Comparison of ENCODE assay signal across 9 cellular contexts in the genomic region with DNA sequence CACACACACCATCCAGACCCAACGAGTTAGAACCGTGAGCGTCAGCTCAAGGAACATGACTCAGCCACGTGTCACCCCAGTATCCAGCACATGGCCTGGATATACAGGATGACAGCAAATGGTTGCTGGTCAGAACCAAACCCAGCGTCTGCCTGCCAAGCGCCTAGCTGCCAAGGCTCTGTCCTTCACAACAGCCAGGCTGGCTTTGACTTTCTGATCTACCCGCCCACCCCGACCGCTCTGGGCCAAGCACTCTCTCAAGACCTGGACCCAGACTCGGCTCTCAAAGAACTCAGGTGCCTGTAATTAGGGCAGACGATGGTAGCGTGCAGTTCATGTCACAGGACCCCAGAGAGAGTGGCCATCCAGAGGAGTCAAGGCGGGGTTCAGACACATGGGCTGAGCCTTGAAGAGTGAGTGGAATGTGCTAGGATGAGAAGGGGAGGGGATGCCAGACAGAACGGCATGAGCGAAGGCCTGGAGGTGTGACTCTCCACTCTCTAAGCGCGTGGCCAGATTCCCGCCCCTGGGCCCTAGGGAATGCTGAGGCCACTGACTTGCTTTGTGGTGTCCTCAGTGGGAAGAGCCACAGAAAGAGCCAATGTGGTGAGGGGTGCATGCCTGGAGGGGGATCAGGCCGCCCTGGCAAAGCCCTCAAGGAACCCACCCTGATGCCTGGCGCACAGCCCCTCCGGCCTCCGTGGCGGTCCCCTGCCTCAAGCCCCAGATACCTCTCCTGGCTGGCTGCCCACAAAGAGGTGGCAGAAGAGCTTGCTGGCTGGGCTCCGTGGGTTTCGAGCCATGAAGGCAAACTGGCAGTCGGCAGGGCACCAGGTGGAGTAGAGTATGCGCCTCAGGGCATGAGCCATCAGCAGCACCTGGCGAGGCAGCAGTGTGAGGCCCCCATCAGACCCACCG. TPM values are rescaled to one million over a fixed set of nuclear protein-coding genes. Genes with fewer than 3 reads are reported as not detected.
DNase-seq lines count a peak whose midpoint lies in the region; ATAC-seq and TF ChIP-seq lines count a peak whose summit lies in the region.
"Had no signal": no experiment of that assay in that cellular context is flagged by ENCODE, and none has a peak within 500 bp of the region (broad histone marks: within the 10 kb centered on the region; RNA-seq: fewer than 3 reads in every experiment).

No MANE protein-coding gene starts in this region.

- H3K27me3 Mint-ChIP-seq in H9 (ENCODE audit: low read depth) (peaks cover 28% of the 10 kb centered on the region), endodermal cell (ENCODE audit: insufficient read depth) (peaks cover 25% of the 10 kb centered on the region)

- WGBS in H9 (ENCODE audit: extremely low coverage, insufficient read length, low lambda C conversion rate), result no CpG with 5 or more reads among the region's 29 CpGs
- 92 to 97% methylated on average over 20 to 29 of the region's 29 CpGs for WGBS in endodermal cell (ENCODE audit: insufficient coverage in 1 of 2, insufficient read length in 1 of 2), 2 experiments
- WGBS in psoas muscle, 3 donors, result 64 to 71% (median 67%) methylated on average over 28 to 29 of the region's 29 CpGs

- H3K23ac ChIP-seq in H9 (ENCODE audit: insufficient read length, low read depth, low read length), result no peak overlapping the region

- H3K4me1 ChIP-seq in H9 (ENCODE audit: insufficient read depth, low read length) (peaks cover 4% of the 10 kb centered on the region; the same call in 1 of the 2 replicates), endodermal cell (ENCODE audit: control insufficient read depth, insufficient read depth, low read length) (no peaks in the 10 kb centered on the region), psoas muscle (no peaks in the 10 kb centered on the region)

- no peak overlapping the region for H3T11ph ChIP-seq in H9 (ENCODE audit: low read length)

- H3K27ac Mint-ChIP-seq in H9, result 0 out of 7 replicates have a peak overlapping the region, but pooled peaks of 1 of the 3 experiments have one; percentile 14
- H3K27ac Mint-ChIP-seq in endodermal cell, result no peak overlapping the region
- H3K27ac Mint-ChIP-seq: activated CD4-positive, alpha-beta T cell treated with anti-CD3 and anti-CD28 coated beads for 36 hours had no signal

- H3K79me2 ChIP-seq in H9 (ENCODE audit: insufficient read depth, low read length), result no peaks in the 10 kb centered on the region

- H3K27me3 ChIP-seq in H9 (ENCODE audit: insufficient read depth, low read length) (no peaks in the 10 kb centered on the region; the same call in 1 of the 2 replicates), endodermal cell (ENCODE audit: control insufficient read depth, insufficient read depth, low read length, poor library complexity, severe bottlenecking) (peaks cover 16% of the 10 kb centered on the region), psoas muscle (ENCODE audit: insufficient read depth in 3 of 3, low read length in 2 of 3) (peaks cover 0 to 11% (median 1%) of the 10 kb centered on the region in 3 donors)

- peaks cover 3% of the 10 kb centered on the region for H3K23me2 ChIP-seq in H9 (ENCODE audit: insufficient read length, low read depth, low read length, poor library complexity, severe bottlenecking)

- H2BK120ac ChIP-seq in H9 (ENCODE audit: low read depth, low read length, poor library complexity, severe bottlenecking), result no peak overlapping the region

- H2AK5ac ChIP-seq in H9 (ENCODE audit: insufficient read length, low read length), result no peak overlapping the region

- H3K14ac ChIP-seq in H9 (ENCODE audit: insufficient read depth, low read length), result no peak overlapping the region

- ATAC-seq in psoas muscle (peak in 3 of 4 donors; percentile 15 to 28 (median 19)), HG02938 (IDR thresholded peaks at IDR 0.05; ENCODE audit: unreplicated experiment) (no peak)
- ATAC-seq: activated CD4-positive, alpha-beta T cell treated with anti-CD3 and anti-CD28 coated beads for 36 hours had no signal

- H3K18ac ChIP-seq in H9 (ENCODE audit: insufficient read length, low read depth, low read length), result no peak overlapping the region

- no peak overlapping the region for H2BK15ac ChIP-seq in H9 (ENCODE audit: low read depth, low read length)

- H3K27ac ChIP-seq in H9 (ENCODE audit: insufficient read length, low read depth, low read length) (no peak overlapping the region), endodermal cell (ENCODE audit: low read depth, low read length) (no peak overlapping the region), psoas muscle (no peak overlapping the region)

- H3K56ac ChIP-seq in H9 (ENCODE audit: insufficient read length, low read depth, low read length), result no peak overlapping the region

- no peak overlapping the region for H3K4me3 ChIP-seq in endodermal cell (ENCODE audit: low read length)
- no peak overlapping the region for H3K4me3 ChIP-seq in psoas muscle

- no peaks in the 10 kb centered on the region for H3K36me3 ChIP-seq in endodermal cell (ENCODE audit: control insufficient read depth, insufficient read depth, low read length)
- no peaks in the 10 kb centered on the region for H3K36me3 ChIP-seq in psoas muscle (ENCODE audit: insufficient read depth in 1 of 2, low read depth in 1 of 2)

- H3K4me1 Mint-ChIP-seq in H9 (peaks cover 24 to 36% of the 10 kb centered on the region in 2 experiments), endodermal cell (peaks cover 8% of the 10 kb centered on the region)
- H3K4me1 Mint-ChIP-seq: activated CD4-positive, alpha-beta T cell treated with anti-CD3 and anti-CD28 coated beads for 36 hours had no signal

- no peaks in the 10 kb centered on the region for H3K79me1 ChIP-seq in H9 (ENCODE audit: insufficient read depth, low read depth, low read length, poor library complexity, severe bottlenecking)

- no peak overlapping the region for H2BK20ac ChIP-seq in H9 (ENCODE audit: low read depth, low read length, poor library complexity, severe bottlenecking)

- no peak overlapping the region for H4K8ac ChIP-seq in H9 (replicated peaks; ENCODE audit: insufficient read length, low read depth, low read length)

- H2BK12ac ChIP-seq in H9 (ENCODE audit: insufficient read length, low read depth, low read length), result no peak overlapping the region

- no peak overlapping the region for H4K91ac ChIP-seq in H9 (ENCODE audit: insufficient read length, low read depth, low read length)

- H4K20me1 ChIP-seq in H9 (ENCODE audit: control insufficient read depth, insufficient read depth, insufficient read length), result no peaks in the 10 kb centered on the region

- no peak overlapping the region for H3K4ac ChIP-seq in H9 (ENCODE audit: low read depth, low read length)

- no peak overlapping the region for H2BK5ac ChIP-seq in H9 (ENCODE audit: insufficient read length, low read length)

- DNase-seq in H9 (peak; percentile 24), NCI-H226 (peak; percentile 66), endodermal cell (peak; percentile 56), psoas muscle (peak in 1 of 2 donors; percentile 40)
- no peak for DNase-seq in effector CD8-positive, alpha-beta T cell (lab: John Stamatoyannopoulos, UW)
- no peak for DNase-seq in stimulated activated CD4-positive, alpha-beta T cell treated with anti-CD3 and anti-CD28 coated beads, Interleukin-4, amount 100 ng/mL, for 4 hours
- no peak for DNase-seq in stimulated activated naive CD4-positive, alpha-beta T cell treated with Interleukin-2 at 50 U/mL for 16 hours (lab: John Stamatoyannopoulos, UW)
- DNase-seq: activated CD4-positive, alpha-beta T cell treated with anti-CD3 and anti-CD28 coated beads for 36 hours had no signal

- H3K4me2 ChIP-seq in H9 (ENCODE audit: insufficient read depth, insufficient read length, low read length), result no peak overlapping the region

- H3K36me3 Mint-ChIP-seq in H9 (ENCODE audit: insufficient read depth in 1 of 3, low read depth in 3 of 3), result no peaks in the 10 kb centered on the region
- H3K36me3 Mint-ChIP-seq in endodermal cell (ENCODE audit: low read depth), result no peaks in the 10 kb centered on the region

- intact Hi-C loops in psoas muscle (cut with DNase I), result no loop called here

- TF ChIP-seq CTCF in H9 (conservative IDR thresholded peaks at IDR 0.05) (no peak), endodermal cell (conservative IDR thresholded peaks at IDR 0.05) (no peak), psoas muscle (IDR thresholded peaks at IDR 0.05) (no peak)

- H2AFZ ChIP-seq in H9 (ENCODE audit: low read length), result no peak overlapping the region

- no peaks in the 10 kb centered on the region for H3K9me3 ChIP-seq in H9 (ENCODE audit: control insufficient read depth, low read depth, low read length)
- no peaks in the 10 kb centered on the region for H3K9me3 ChIP-seq in endodermal cell (ENCODE audit: control insufficient read depth, low read length)
- H3K9me3 ChIP-seq in psoas muscle, result no peaks in the 10 kb centered on the region

- H3K4me3 Mint-ChIP-seq in H9 (no peak overlapping the region), endodermal cell (no peak overlapping the region)
- H3K4me3 Mint-ChIP-seq: activated CD4-positive, alpha-beta T cell treated with anti-CD3 and anti-CD28 coated beads for 36 hours had no signal

- H4K5ac ChIP-seq in H9 (ENCODE audit: insufficient read length, low read depth, low read length), result no peak overlapping the region

- H3K9ac ChIP-seq in H9 (ENCODE audit: extremely low read depth, insufficient read length, low read length) (no peak overlapping the region), endodermal cell (ENCODE audit: extremely low read depth, low read length, poor library complexity, severe bottlenecking) (no peak overlapping the region)

- H3K9me3 Mint-ChIP-seq in H9 (no peaks in the 10 kb centered on the region; a peak in 1 of 5 replicates), endodermal cell (no peaks in the 10 kb centered on the region)

RNA-seq across cellular contexts. Expression of gene SH2D5, which starts 7.1 kb away (rescaled TPM):
- total RNA-seq in H9 (2021) (7.2 and 8.7 TPM in 2 replicates), endodermal cell (1 to 10 TPM; 4.0 to 5.0 TPM), psoas muscle (1 to 10 TPM in 2 of 4 donors, under 1 TPM in 2; 0.09 to 2.6 (median 1.3) TPM)
- polyA plus RNA-seq in endodermal cell (2013, experiment 1 of 2), result 6.6 TPM
- polyA plus RNA-seq in endodermal cell (2013, experiment 2 of 2), result 5.1 TPM
- polyA plus RNA-seq in psoas muscle, result 10 to 100 TPM in 1 of 3 donors, 1 to 10 TPM in 1, under 1 TPM in 1; 0.86 to 27.9 (median 2.8) TPM

RNA-seq across cellular contexts. Expression of gene KIF17, which starts 7.6 kb away (rescaled TPM):
- total RNA-seq in H9 (2021) (3.4 and 5.1 TPM in 2 replicates), endodermal cell (1 to 10 TPM; 4.2 to 8.0 TPM), psoas muscle (1 to 10 TPM; 1.1 to 3.4 (median 1.2) TPM)
- polyA plus RNA-seq in endodermal cell (2013, experiment 1 of 2), result 7.4 TPM
- polyA plus RNA-seq in endodermal cell (2013, experiment 2 of 2), result 5.7 TPM
- 1 to 10 TPM; 1.5 to 2.0 (median 1.7) TPM for polyA plus RNA-seq in psoas muscle

Comparison
In these comparisons a context has a peak if more than half of its experiments do, and no peak if none do; other contexts are left out.
1. DNase-seq: peak in H9 (single experiment), NCI-H226 (single experiment) and endodermal cell (single experiment); none in effector CD8-positive, alpha-beta T cell (single experiment), stimulated activated CD4-positive, alpha-beta T cell treated with anti-CD3 and anti-CD28 coated beads, Interleukin-4, amount 100 ng/mL, for 4 hours (0 of 2) and stimulated activated naive CD4-positive, alpha-beta T cell treated with Interleukin-2 at 50 U/mL for 16 hours (single experiment).